18 cellular contexts compared by ENCODE assay signal in genomic region chr6:100920028-100920427, GRCh38. TPM values are rescaled to one million over a fixed set of nuclear protein-coding genes. Genes with fewer than 3 reads are reported as not detected.
A peak's percentile ranks its signal among the peaks of the same experiment; 100 is the strongest.
DNase-seq lines count a peak whose midpoint lies in the region; ATAC-seq lines count a peak whose summit lies in the region.
"Had no signal": no experiment of that assay in that cellular context is flagged by ENCODE, and none has a peak within 500 bp of the region (broad histone marks: within the 10 kb centered on the region; RNA-seq: fewer than 3 reads in every experiment).

No MANE protein-coding gene starts in this region.

- DNase-seq in NCI-H69 (lab: John Stamatoyannopoulos, UW) (peak; percentile 15), left colon (no peak), Right ventricle myocardium inferior (ENCODE audit: missing footprints) (no peak)
- DNase-seq in activated naive CD4-positive, alpha-beta T cell treated with anti-CD3 and anti-CD28 coated beads, Interleukin-2, amount 10 ng/mL, durations not matched to agents 7 days and 5 days: no peak
- DNase-seq: 8988T; ACHN; BE2C; C1 segment of cervical spinal cord; CD4-positive, alpha-beta memory T cell; CD4-positive, CD25-positive, alpha-beta regulatory T cell; CD8-positive, alpha-beta memory T cell; COR-L47; DND-41; EL; GDM1 had no signal

- H3K4me3 Mint-ChIP-seq in activated naive CD4-positive, alpha-beta T cell treated with anti-CD3 and anti-CD28 coated beads, Interleukin-2, amount 10 ng/mL, durations not matched to agents 7 days and 5 days: no peak overlapping the region
- H3K4me3 Mint-ChIP-seq: CD14-positive monocyte; CD4-positive, alpha-beta memory T cell; CD4-positive, CD25-positive, alpha-beta regulatory T cell; CD8-positive, alpha-beta memory T cell had no signal

- ATAC-seq in left colon: peak; percentile 96
- no peak for ATAC-seq in GM18867 (IDR thresholded peaks at IDR 0.05; ENCODE audit: unreplicated experiment)
- no peak for ATAC-seq in Right ventricle myocardium inferior
- ATAC-seq: GM12878 had no signal

- no peak overlapping the region for H3K27ac Mint-ChIP-seq in activated naive CD4-positive, alpha-beta T cell treated with anti-CD3 and anti-CD28 coated beads, Interleukin-2, amount 10 ng/mL, durations not matched to agents 7 days and 5 days
- H3K27ac Mint-ChIP-seq: CD14-positive monocyte; CD4-positive, alpha-beta memory T cell; CD4-positive, CD25-positive, alpha-beta regulatory T cell; CD8-positive, alpha-beta memory T cell had no signal

- intact Hi-C loops in left colon (cut with DNase I, micrococcal nuclease) (no loop called here), Right ventricle myocardium inferior (cut with DNase I) (no loop called here)

- H3K9me3 Mint-ChIP-seq in activated naive CD4-positive, alpha-beta T cell treated with anti-CD3 and anti-CD28 coated beads, Interleukin-2, amount 10 ng/mL, durations not matched to agents 7 days and 5 days: no peaks in the 10 kb centered on the region

- H3K36me3 Mint-ChIP-seq in activated naive CD4-positive, alpha-beta T cell treated with anti-CD3 and anti-CD28 coated beads, Interleukin-2, amount 10 ng/mL, durations not matched to agents 7 days and 5 days: no peaks in the 10 kb centered on the region
- H3K36me3 Mint-ChIP-seq: CD14-positive monocyte; CD4-positive, alpha-beta memory T cell; CD4-positive, CD25-positive, alpha-beta regulatory T cell; CD8-positive, alpha-beta memory T cell had no signal

- H3K4me1 Mint-ChIP-seq in activated naive CD4-positive, alpha-beta T cell treated with anti-CD3 and anti-CD28 coated beads, Interleukin-2, amount 10 ng/mL, durations not matched to agents 7 days and 5 days: no peaks in the 10 kb centered on the region
- H3K4me1 Mint-ChIP-seq: CD14-positive monocyte; CD4-positive, alpha-beta memory T cell; CD4-positive, CD25-positive, alpha-beta regulatory T cell; CD8-positive, alpha-beta memory T cell had no signal

- H3K27me3 Mint-ChIP-seq in activated naive CD4-positive, alpha-beta T cell treated with anti-CD3 and anti-CD28 coated beads, Interleukin-2, amount 10 ng/mL, durations not matched to agents 7 days and 5 days: peaks cover 4% of the 10 kb centered on the region
- H3K27me3 Mint-ChIP-seq: CD4-positive, CD25-positive, alpha-beta regulatory T cell had no signal

- CTCF ChIA-PET in activated naive CD4-positive, alpha-beta T cell treated with anti-CD3 and anti-CD28 coated beads, Interleukin-2, amount 10 ng/mL, durations not matched to agents 7 days and 5 days (lab: Charles Lee): no interaction called here

RNA-seq across cellular contexts. Expression of gene ASCC3, which starts 38.9 kb away (rescaled TPM):
- total RNA-seq in left colon (10 to 100 TPM; 28.6 to 37.2 TPM), Right ventricle myocardium inferior (14.5 TPM)
